In the genomic region with DNA sequence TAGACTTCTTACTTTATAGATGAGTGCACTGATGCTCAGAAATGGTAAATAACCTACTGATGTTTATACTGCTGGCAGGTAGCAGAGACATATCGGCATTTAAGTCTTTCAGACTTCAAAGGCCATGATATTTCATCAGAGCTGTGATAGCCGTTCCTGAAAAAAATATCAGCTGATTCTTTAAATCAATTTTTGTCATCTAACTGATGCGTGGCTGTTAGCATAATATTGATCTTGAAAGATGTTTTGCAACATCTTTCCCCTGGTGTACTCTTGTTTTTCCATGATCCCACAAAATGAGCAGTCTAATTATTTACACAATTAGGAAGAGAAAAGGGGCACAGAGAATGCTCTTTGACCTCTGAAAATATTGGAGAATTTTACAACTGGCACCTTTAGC, we compare ENCODE assay signal across 36 cellular contexts. TPM values are rescaled to one million over a fixed set of nuclear protein-coding genes. Genes with fewer than 3 reads are reported as not detected.
"Had no signal": no experiment of that assay in that cellular context is flagged by ENCODE, and none has a peak within 500 bp of the region (broad histone marks: within the 10 kb centered on the region; RNA-seq: fewer than 3 reads in every experiment).

No MANE protein-coding gene starts in this region.

- H3K27me3 Mint-ChIP-seq: progenitor cell of endocrine pancreas; stimulated activated naive B cell treated with anti-CD40 and anti-IgM and Interleukin-4, amounts not matched to agents 10 μg/mL and 1 μg/mL and 100 μg/mL, for 72 hours; stimulated activated naive CD8-positive, alpha-beta T cell treated with anti-CD3 and anti-CD28 coated beads, Interleukin-15, Interleukin-2, amounts not matched to agents 100 ng/mL and 50 ng/mL, for 24 hours had no signal

- H3K27ac Mint-ChIP-seq: natural killer cell; nephron; neural progenitor cell; progenitor cell of endocrine pancreas; stimulated activated naive B cell treated with anti-CD40 and anti-IgM and Interleukin-4, amounts not matched to agents 10 μg/mL and 1 μg/mL and 100 μg/mL, for 72 hours; stimulated activated naive CD8-positive, alpha-beta T cell treated with anti-CD3 and anti-CD28 coated beads, Interleukin-15, Interleukin-2, amounts not matched to agents 100 ng/mL and 50 ng/mL, for 24 hours had no signal

- H3K4me1 Mint-ChIP-seq: natural killer cell; nephron; neural progenitor cell; stimulated activated naive B cell treated with anti-CD40 and anti-IgM and Interleukin-4, amounts not matched to agents 10 μg/mL and 1 μg/mL and 100 μg/mL, for 72 hours had no signal

- H3K27ac ChIP-seq: neural progenitor cell, ovary, parathyroid adenoma, psoas muscle, skin epidermis, spleen, stomach, thyroid gland, tibial nerve, upper lobe of left lung, vagina had no signal

- DNase-seq: natural killer cell; occipital lobe; ovary; posterior cingulate gyrus; psoas muscle; right cardiac atrium; spleen; stimulated activated CD4-positive, alpha-beta T cell treated with anti-CD3 and anti-CD28 coated beads, Interleukin-12 subunit alpha, Interleukin-12 subunit beta, amount 100 ng/mL, for 4 hours; stimulated activated CD4-positive, alpha-beta T cell treated with anti-CD3 and anti-CD28 coated beads, Interleukin-1b, Interleukin-23, amount 100 ng/mL, for 48 hours; stimulated activated CD4-positive, alpha-beta T cell treated with anti-CD3 and anti-CD28 coated beads, Interleukin-4, amount 100 ng/mL, for 1 hour; stimulated activated CD4-positive, alpha-beta T cell treated with anti-CD3 and anti-CD28 coated beads, Interleukin-4, amount 100 ng/mL, for 4 hours; stimulated activated CD8-positive, alpha-beta memory T cell treated with anti-CD3 and anti-CD28 coated beads, Interleukin-4, amount 100 ng/mL, for 48 hours; stimulated activated naive B cell treated with anti-CD40 and anti-IgM and Interleukin-4, amounts not matched to agents 10 μg/mL and 1 μg/mL and 100 μg/mL, for 72 hours; stimulated activated naive CD4-positive, alpha-beta T cell treated with Interleukin-2 at 50 U/mL for 16 hours; stomach; thyroid gland; trophoblast cell; upper lobe of left lung had no signal

- H3K4me2 ChIP-seq: neural progenitor cell, smooth muscle cell had no signal

- H3K9ac ChIP-seq: neural progenitor cell, parathyroid adenoma had no signal

- H3K27me3 ChIP-seq: neural progenitor cell, ovary, spleen, stomach, thyroid gland, tibial nerve, upper lobe of left lung, vagina had no signal

- H3K36me3 ChIP-seq: neural progenitor cell, ovary, spleen, stomach, thoracic aorta, thyroid gland, tibial nerve, upper lobe of left lung, vagina had no signal

- H3K4me3 Mint-ChIP-seq: natural killer cell; nephron; neural progenitor cell; stimulated activated naive B cell treated with anti-CD40 and anti-IgM and Interleukin-4, amounts not matched to agents 10 μg/mL and 1 μg/mL and 100 μg/mL, for 72 hours; stimulated activated naive CD8-positive, alpha-beta T cell treated with anti-CD3 and anti-CD28 coated beads, Interleukin-15, Interleukin-2, amounts not matched to agents 100 ng/mL and 50 ng/mL, for 24 hours had no signal

- ATAC-seq: natural killer cell; psoas muscle; sciatic nerve; stimulated activated naive B cell treated with anti-CD40 and anti-IgM and Interleukin-4, amounts not matched to agents 10 μg/mL and 1 μg/mL and 100 μg/mL, for 72 hours had no signal

- FAIRE-seq: urothelium cell line had no signal

- H3K9me3 Mint-ChIP-seq: neural progenitor cell; stimulated activated naive CD8-positive, alpha-beta T cell treated with anti-CD3 and anti-CD28 coated beads, Interleukin-15, Interleukin-2, amounts not matched to agents 100 ng/mL and 50 ng/mL, for 24 hours had no signal

- H3K36me3 Mint-ChIP-seq: natural killer cell; neural progenitor cell; stimulated activated naive B cell treated with anti-CD40 and anti-IgM and Interleukin-4, amounts not matched to agents 10 μg/mL and 1 μg/mL and 100 μg/mL, for 72 hours had no signal

- H3K4me3 ChIP-seq: neural progenitor cell, ovary, psoas muscle, skin epidermis, smooth muscle cell, spleen, stomach, thoracic aorta, thyroid gland, tibial nerve, upper lobe of left lung, vagina had no signal

- H3K4me1 ChIP-seq: neural progenitor cell, parathyroid adenoma, psoas muscle, spleen, stomach, thyroid gland, tibial nerve, upper lobe of left lung, vagina had no signal

- H3K9me3 ChIP-seq: ovary, psoas muscle, thoracic aorta, thyroid gland, tibial nerve, upper lobe of left lung, vagina had no signal

RNA-seq across cellular contexts. Expression of a gene that starts 1.6 kb away (rescaled TPM):
- total RNA-seq: natural killer cell, osteoblast, psoas muscle, renal cortical epithelial cell, right cardiac atrium, sciatic nerve, smooth muscle cell, spleen, stomach, subcutaneous adipose tissue, temporal lobe, thoracic aorta, thyroid gland, upper lobe of left lung, ureter, vagina had no signal
- polyA plus RNA-seq: neural cell, ovary, psoas muscle, right cardiac atrium, smooth muscle cell, spleen, stomach had no signal
